Comparison of ENCODE assay signal across 2 cellular contexts in genomic region chr4:156298230-156298629, GRCh38.
TF ChIP-seq lines count a peak whose summit lies in the region.

No MANE protein-coding gene starts in this region.

TF ChIP-seq in SK-N-SH treated with all-trans-retinoic acid at 6 μM for 48 hours, 23 proteins besides CTCF, POLR2A, EP300 and RAD21 (continued from another document):
- TF ChIP-seq, protein P1, sequence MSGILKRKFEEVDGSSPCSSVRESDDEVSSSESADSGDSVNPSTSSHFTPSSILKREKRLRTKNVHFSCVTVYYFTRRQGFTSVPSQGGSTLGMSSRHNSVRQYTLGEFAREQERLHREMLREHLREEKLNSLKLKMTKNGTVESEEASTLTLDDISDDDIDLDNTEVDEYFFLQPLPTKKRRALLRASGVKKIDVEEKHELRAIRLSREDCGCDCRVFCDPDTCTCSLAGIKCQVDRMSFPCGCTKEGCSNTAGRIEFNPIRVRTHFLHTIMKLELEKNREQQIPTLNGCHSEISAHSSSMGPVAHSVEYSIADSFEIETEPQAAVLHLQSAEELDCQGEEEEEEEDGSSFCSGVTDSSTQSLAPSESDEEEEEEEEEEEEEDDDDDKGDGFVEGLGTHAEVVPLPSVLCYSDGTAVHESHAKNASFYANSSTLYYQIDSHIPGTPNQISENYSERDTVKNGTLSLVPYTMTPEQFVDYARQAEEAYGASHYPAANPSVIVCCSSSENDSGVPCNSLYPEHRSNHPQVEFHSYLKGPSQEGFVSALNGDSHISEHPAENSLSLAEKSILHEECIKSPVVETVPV (CRISPR knock-in tag; IDR thresholded peaks at IDR 0.05), result no peak
- TF ChIP-seq PATZ1 (CRISPR knock-in tag; IDR thresholded peaks at IDR 0.05; ENCODE audit: borderline replicate concordance), result no peak
- no peak for TF ChIP-seq TCF4 (CRISPR knock-in tag; IDR thresholded peaks at IDR 0.05; ENCODE audit: borderline replicate concordance)
- TF ChIP-seq CSDC2 (CRISPR knock-in tag; IDR thresholded peaks at IDR 0.05), result no peak
- no peak for TF ChIP-seq BACH2 (CRISPR knock-in tag; IDR thresholded peaks at IDR 0.05; ENCODE audit: borderline replicate concordance)
- no peak for TF ChIP-seq TSHZ2 (CRISPR knock-in tag; IDR thresholded peaks at IDR 0.05)
- TF ChIP-seq ISL1 (CRISPR knock-in tag; IDR thresholded peaks at IDR 0.05), result no peak
- TF ChIP-seq, protein P2, sequence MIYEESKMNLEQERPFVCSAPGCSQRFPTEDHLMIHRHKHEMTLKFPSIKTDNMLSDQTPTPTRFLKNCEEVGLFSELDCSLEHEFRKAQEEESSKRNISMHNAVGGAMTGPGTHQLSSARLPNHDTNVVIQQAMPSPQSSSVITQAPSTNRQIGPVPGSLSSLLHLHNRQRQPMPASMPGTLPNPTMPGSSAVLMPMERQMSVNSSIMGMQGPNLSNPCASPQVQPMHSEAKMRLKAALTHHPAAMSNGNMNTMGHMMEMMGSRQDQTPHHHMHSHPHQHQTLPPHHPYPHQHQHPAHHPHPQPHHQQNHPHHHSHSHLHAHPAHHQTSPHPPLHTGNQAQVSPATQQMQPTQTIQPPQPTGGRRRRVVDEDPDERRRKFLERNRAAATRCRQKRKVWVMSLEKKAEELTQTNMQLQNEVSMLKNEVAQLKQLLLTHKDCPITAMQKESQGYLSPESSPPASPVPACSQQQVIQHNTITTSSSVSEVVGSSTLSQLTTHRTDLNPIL (CRISPR knock-in tag; IDR thresholded peaks at IDR 0.05; ENCODE audit: low read depth), result no peak
- TF ChIP-seq ARNTL (CRISPR knock-in tag; IDR thresholded peaks at IDR 0.05; ENCODE audit: borderline replicate concordance, low read depth), result no peak
- no peak for TF ChIP-seq ZFP3 (CRISPR knock-in tag; IDR thresholded peaks at IDR 0.05)
TF ChIP-seq in SK-N-SH treated with all-trans-retinoic acid at 6 μM for 48 hours: peak in this region for 0.

TF ChIP-seq in SK-N-SH, 30 proteins besides CTCF, POLR2A, EP300 and RAD21 (continued from another document):
- no peak for TF ChIP-seq JUND (IDR thresholded peaks at IDR 0.05)
- TF ChIP-seq REST (IDR thresholded peaks at IDR 0.05; ENCODE audit: low read depth, low read length), result no peak
- TF ChIP-seq, protein P3, sequence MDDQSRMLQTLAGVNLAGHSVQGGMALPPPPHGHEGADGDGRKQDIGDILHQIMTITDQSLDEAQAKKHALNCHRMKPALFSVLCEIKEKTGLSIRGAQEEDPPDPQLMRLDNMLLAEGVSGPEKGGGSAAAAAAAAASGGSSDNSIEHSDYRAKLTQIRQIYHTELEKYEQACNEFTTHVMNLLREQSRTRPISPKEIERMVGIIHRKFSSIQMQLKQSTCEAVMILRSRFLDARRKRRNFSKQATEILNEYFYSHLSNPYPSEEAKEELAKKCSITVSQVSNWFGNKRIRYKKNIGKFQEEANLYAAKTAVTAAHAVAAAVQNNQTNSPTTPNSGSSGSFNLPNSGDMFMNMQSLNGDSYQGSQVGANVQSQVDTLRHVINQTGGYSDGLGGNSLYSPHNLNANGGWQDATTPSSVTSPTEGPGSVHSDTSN (IDR thresholded peaks at IDR 0.05), result no peak
- TF ChIP-seq FOSL2 (IDR thresholded peaks at IDR 0.05; ENCODE audit: borderline replicate concordance, low read depth), result no peak
- no peak for TF ChIP-seq SIN3A (IDR thresholded peaks at IDR 0.05; ENCODE audit: borderline replicate concordance, low read depth, low read length)
- no peak for TF ChIP-seq MEF2A (IDR thresholded peaks at IDR 0.05; ENCODE audit: borderline replicate concordance, low read depth)
- no peak for TF ChIP-seq TCF12 (IDR thresholded peaks at IDR 0.05)
- TF ChIP-seq, protein P4, sequence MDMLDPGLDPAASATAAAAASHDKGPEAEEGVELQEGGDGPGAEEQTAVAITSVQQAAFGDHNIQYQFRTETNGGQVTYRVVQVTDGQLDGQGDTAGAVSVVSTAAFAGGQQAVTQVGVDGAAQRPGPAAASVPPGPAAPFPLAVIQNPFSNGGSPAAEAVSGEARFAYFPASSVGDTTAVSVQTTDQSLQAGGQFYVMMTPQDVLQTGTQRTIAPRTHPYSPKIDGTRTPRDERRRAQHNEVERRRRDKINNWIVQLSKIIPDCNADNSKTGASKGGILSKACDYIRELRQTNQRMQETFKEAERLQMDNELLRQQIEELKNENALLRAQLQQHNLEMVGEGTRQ (IDR thresholded peaks at IDR 0.05; ENCODE audit: borderline replicate concordance, low read depth, low read length), result no peak
- no peak for TF ChIP-seq ELF1 (IDR thresholded peaks at IDR 0.05)
- no peak for TF ChIP-seq FOXJ3 (CRISPR knock-in tag; IDR thresholded peaks at IDR 0.05)
- no peak for TF ChIP-seq FOXM1 (IDR thresholded peaks at IDR 0.05; ENCODE audit: low read depth)
